In the genomic region with DNA sequence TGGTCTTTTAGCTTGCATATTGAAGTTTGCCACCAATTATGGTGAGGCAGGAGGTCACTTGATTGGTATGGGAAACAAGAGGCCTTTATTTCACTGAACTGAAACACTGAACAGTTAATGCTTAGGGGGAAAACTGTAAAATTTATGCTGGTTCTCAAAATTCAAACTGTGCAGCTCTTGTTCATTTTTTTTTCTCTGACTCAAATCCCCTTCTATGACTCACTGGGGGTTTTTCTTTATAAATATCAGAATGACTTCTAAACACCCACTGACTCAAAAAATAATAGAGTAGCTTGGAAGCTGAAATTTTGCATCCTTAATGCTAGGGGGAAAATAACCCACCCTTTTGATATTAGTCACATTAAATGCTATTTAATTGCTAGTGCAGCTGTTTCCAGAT, we compare ENCODE assay signal across 1 cellular context.
TF ChIP-seq lines count a peak whose summit lies in the region.

No MANE protein-coding gene starts in this region.

TF ChIP-seq in GM12878, 131 proteins besides CTCF, POLR2A, EP300 and RAD21 (continued from another document and continues in another):
- TF ChIP-seq, protein P1, sequence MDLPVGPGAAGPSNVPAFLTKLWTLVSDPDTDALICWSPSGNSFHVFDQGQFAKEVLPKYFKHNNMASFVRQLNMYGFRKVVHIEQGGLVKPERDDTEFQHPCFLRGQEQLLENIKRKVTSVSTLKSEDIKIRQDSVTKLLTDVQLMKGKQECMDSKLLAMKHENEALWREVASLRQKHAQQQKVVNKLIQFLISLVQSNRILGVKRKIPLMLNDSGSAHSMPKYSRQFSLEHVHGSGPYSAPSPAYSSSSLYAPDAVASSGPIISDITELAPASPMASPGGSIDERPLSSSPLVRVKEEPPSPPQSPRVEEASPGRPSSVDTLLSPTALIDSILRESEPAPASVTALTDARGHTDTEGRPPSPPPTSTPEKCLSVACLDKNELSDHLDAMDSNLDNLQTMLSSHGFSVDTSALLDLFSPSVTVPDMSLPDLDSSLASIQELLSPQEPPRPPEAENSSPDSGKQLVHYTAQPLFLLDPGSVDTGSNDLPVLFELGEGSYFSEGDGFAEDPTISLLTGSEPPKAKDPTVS (IDR thresholded peaks at IDR 0.05; ENCODE audit: low read depth, low read length) = no peak
- no peak for TF ChIP-seq EGR1 (IDR thresholded peaks at IDR 0.05; ENCODE audit: borderline replicate concordance in 1 of 2, low read depth in 2 of 2, low read length in 2 of 2)
- TF ChIP-seq NRF1 (conservative IDR thresholded peaks at IDR 0.05; ENCODE audit: low read depth, low read length) = no peak
- TF ChIP-seq GABPA (IDR thresholded peaks at IDR 0.05; ENCODE audit: low read depth) = peak; percentile 67; the same call in 1 of the 2 replicates
- no peak for TF ChIP-seq SMARCA5 (IDR thresholded peaks at IDR 0.05)
- TF ChIP-seq CBX3 (IDR thresholded peaks at IDR 0.05; ENCODE audit: borderline replicate concordance, low read depth) = no peak
- no peak for TF ChIP-seq HDAC2 (IDR thresholded peaks at IDR 0.05)
- TF ChIP-seq, protein P2, sequence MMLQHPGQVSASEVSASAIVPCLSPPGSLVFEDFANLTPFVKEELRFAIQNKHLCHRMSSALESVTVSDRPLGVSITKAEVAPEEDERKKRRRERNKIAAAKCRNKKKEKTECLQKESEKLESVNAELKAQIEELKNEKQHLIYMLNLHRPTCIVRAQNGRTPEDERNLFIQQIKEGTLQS (IDR thresholded peaks at IDR 0.05; ENCODE audit: borderline replicate concordance, extremely low read depth, low read depth, low read length) = no peak
- no peak for TF ChIP-seq MLLT1 (IDR thresholded peaks at IDR 0.05)
- TF ChIP-seq, protein P3, sequence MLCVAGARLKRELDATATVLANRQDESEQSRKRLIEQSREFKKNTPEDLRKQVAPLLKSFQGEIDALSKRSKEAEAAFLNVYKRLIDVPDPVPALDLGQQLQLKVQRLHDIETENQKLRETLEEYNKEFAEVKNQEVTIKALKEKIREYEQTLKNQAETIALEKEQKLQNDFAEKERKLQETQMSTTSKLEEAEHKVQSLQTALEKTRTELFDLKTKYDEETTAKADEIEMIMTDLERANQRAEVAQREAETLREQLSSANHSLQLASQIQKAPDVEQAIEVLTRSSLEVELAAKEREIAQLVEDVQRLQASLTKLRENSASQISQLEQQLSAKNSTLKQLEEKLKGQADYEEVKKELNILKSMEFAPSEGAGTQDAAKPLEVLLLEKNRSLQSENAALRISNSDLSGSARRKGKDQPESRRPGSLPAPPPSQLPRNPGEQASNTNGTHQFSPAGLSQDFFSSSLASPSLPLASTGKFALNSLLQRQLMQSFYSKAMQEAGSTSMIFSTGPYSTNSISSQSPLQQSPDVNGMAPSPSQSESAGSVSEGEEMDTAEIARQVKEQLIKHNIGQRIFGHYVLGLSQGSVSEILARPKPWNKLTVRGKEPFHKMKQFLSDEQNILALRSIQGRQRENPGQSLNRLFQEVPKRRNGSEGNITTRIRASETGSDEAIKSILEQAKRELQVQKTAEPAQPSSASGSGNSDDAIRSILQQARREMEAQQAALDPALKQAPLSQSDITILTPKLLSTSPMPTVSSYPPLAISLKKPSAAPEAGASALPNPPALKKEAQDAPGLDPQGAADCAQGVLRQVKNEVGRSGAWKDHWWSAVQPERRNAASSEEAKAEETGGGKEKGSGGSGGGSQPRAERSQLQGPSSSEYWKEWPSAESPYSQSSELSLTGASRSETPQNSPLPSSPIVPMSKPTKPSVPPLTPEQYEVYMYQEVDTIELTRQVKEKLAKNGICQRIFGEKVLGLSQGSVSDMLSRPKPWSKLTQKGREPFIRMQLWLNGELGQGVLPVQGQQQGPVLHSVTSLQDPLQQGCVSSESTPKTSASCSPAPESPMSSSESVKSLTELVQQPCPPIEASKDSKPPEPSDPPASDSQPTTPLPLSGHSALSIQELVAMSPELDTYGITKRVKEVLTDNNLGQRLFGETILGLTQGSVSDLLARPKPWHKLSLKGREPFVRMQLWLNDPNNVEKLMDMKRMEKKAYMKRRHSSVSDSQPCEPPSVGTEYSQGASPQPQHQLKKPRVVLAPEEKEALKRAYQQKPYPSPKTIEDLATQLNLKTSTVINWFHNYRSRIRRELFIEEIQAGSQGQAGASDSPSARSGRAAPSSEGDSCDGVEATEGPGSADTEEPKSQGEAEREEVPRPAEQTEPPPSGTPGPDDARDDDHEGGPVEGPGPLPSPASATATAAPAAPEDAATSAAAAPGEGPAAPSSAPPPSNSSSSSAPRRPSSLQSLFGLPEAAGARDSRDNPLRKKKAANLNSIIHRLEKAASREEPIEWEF (IDR thresholded peaks at IDR 0.05; ENCODE audit: insufficient replicate concordance, low read depth, low read length) = no peak
- peak; percentile 45 for TF ChIP-seq MEF2B (IDR thresholded peaks at IDR 0.05; ENCODE audit: partially characterized antibody, poor library complexity, severe bottlenecking)
- TF ChIP-seq MYC (IDR thresholded peaks at IDR 0.05; ENCODE audit: insufficient read depth, insufficient read length, insufficient replicate concordance, low read length, severe bottlenecking) = no peak
- no peak for TF ChIP-seq RBBP5 (conservative IDR thresholded peaks at IDR 0.05)
- peak; percentile 82 for TF ChIP-seq BCL11A (IDR thresholded peaks at IDR 0.05; ENCODE audit: low read depth, low read length)
- peak; percentile 92 for TF ChIP-seq DPF2 (IDR thresholded peaks at IDR 0.05)
- TF ChIP-seq, protein P4, sequence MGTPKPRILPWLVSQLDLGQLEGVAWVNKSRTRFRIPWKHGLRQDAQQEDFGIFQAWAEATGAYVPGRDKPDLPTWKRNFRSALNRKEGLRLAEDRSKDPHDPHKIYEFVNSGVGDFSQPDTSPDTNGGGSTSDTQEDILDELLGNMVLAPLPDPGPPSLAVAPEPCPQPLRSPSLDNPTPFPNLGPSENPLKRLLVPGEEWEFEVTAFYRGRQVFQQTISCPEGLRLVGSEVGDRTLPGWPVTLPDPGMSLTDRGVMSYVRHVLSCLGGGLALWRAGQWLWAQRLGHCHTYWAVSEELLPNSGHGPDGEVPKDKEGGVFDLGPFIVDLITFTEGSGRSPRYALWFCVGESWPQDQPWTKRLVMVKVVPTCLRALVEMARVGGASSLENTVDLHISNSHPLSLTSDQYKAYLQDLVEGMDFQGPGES (IDR thresholded peaks at IDR 0.05) = no peak
- TF ChIP-seq, protein P5, sequence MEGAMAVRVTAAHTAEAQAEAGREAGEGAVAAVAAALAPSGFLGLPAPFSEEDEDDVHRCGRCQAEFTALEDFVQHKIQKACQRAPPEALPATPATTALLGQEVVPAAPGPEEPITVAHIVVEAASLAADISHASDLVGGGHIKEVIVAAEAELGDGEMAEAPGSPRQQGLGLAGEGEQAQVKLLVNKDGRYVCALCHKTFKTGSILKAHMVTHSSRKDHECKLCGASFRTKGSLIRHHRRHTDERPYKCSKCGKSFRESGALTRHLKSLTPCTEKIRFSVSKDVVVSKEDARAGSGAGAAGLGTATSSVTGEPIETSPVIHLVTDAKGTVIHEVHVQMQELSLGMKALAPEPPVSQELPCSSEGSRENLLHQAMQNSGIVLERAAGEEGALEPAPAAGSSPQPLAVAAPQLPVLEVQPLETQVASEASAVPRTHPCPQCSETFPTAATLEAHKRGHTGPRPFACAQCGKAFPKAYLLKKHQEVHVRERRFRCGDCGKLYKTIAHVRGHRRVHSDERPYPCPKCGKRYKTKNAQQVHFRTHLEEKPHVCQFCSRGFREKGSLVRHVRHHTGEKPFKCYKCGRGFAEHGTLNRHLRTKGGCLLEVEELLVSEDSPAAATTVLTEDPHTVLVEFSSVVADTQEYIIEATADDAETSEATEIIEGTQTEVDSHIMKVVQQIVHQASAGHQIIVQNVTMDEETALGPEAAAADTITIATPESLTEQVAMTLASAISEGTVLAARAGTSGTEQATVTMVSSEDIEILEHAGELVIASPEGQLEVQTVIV (IDR thresholded peaks at IDR 0.05; ENCODE audit: borderline replicate concordance, partially characterized antibody) = no peak
- TF ChIP-seq KDM1A (IDR thresholded peaks at IDR 0.05; ENCODE audit: borderline replicate concordance) = no peak
- TF ChIP-seq MTA3 (IDR thresholded peaks at IDR 0.05; ENCODE audit: borderline replicate concordance, low read length) = no peak
- no peak for TF ChIP-seq BACH1 (IDR thresholded peaks at IDR 0.05; ENCODE audit: borderline replicate concordance)
- TF ChIP-seq CREM (IDR thresholded peaks at IDR 0.05; ENCODE audit: low read depth) = peak; percentile 81
- TF ChIP-seq, protein P6, sequence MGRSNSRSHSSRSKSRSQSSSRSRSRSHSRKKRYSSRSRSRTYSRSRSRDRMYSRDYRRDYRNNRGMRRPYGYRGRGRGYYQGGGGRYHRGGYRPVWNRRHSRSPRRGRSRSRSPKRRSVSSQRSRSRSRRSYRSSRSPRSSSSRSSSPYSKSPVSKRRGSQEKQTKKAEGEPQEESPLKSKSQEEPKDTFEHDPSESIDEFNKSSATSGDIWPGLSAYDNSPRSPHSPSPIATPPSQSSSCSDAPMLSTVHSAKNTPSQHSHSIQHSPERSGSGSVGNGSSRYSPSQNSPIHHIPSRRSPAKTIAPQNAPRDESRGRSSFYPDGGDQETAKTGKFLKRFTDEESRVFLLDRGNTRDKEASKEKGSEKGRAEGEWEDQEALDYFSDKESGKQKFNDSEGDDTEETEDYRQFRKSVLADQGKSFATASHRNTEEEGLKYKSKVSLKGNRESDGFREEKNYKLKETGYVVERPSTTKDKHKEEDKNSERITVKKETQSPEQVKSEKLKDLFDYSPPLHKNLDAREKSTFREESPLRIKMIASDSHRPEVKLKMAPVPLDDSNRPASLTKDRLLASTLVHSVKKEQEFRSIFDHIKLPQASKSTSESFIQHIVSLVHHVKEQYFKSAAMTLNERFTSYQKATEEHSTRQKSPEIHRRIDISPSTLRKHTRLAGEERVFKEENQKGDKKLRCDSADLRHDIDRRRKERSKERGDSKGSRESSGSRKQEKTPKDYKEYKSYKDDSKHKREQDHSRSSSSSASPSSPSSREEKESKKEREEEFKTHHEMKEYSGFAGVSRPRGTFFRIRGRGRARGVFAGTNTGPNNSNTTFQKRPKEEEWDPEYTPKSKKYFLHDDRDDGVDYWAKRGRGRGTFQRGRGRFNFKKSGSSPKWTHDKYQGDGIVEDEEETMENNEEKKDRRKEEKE (IDR thresholded peaks at IDR 0.05) = no peak
- no peak for TF ChIP-seq KLF5 (IDR thresholded peaks at IDR 0.05; ENCODE audit: partially characterized antibody)
- TF ChIP-seq SMAD5 (IDR thresholded peaks at IDR 0.05; ENCODE audit: low read depth) = no peak
- no peak for TF ChIP-seq E2F4 (IDR thresholded peaks at IDR 0.05; ENCODE audit: low read depth, low read length)
- no peak for TF ChIP-seq ZNF274 (IDR thresholded peaks at IDR 0.05; ENCODE audit: insufficient read depth, insufficient read length)
- TF ChIP-seq TAF1 (IDR thresholded peaks at IDR 0.05; ENCODE audit: borderline replicate concordance, low read depth, low read length) = no peak
- TF ChIP-seq RFX5 (IDR thresholded peaks at IDR 0.05; ENCODE audit: low read depth, low read length) = no peak
- TF ChIP-seq CREB1 (IDR thresholded peaks at IDR 0.05; ENCODE audit: low read depth) = no peak
- no peak for TF ChIP-seq EED (IDR thresholded peaks at IDR 0.05; ENCODE audit: low read depth)
- no peak for TF ChIP-seq CEBPB (IDR thresholded peaks at IDR 0.05; ENCODE audit: borderline replicate concordance in 1 of 2, low read depth in 2 of 2, low read length in 2 of 2)
- 0 out of 2 replicates have a peak, but pooled peaks have one; percentile 34 for TF ChIP-seq ZNF24 (IDR thresholded peaks at IDR 0.05)
- peak; percentile 27; the same call in 1 of the 2 replicates for TF ChIP-seq ZNF217 (IDR thresholded peaks at IDR 0.05)
- TF ChIP-seq ELK1 (IDR thresholded peaks at IDR 0.05; ENCODE audit: low read depth, low read length) = no peak
- TF ChIP-seq BCL3 (IDR thresholded peaks at IDR 0.05; ENCODE audit: borderline replicate concordance, insufficient read depth, low read depth, low read length, poor library complexity, severe bottlenecking) = peak; percentile 67
- no peak for TF ChIP-seq YY1 (IDR thresholded peaks at IDR 0.05; ENCODE audit: low read depth, low read length)
- TF ChIP-seq SUPT20H (IDR thresholded peaks at IDR 0.05; ENCODE audit: borderline replicate concordance, control insufficient read depth, low read depth, low read length) = no peak
- TF ChIP-seq IKZF1 (conservative IDR thresholded peaks at IDR 0.05) = no peak
- no peak for TF ChIP-seq POLR2AphosphoS2 (IDR thresholded peaks at IDR 0.05; ENCODE audit: low read depth, low read length)
- no peak for TF ChIP-seq POLR2AphosphoS5 (IDR thresholded peaks at IDR 0.05; ENCODE audit: low read length)
- no peak for TF ChIP-seq RB1 (IDR thresholded peaks at IDR 0.05; ENCODE audit: borderline replicate concordance)
- peak; percentile 92 for TF ChIP-seq FOXM1 (IDR thresholded peaks at IDR 0.05; ENCODE audit: low read depth, low read length)
- no peak for TF ChIP-seq FOXK2 (IDR thresholded peaks at IDR 0.05)
